In genomic region chr7:158680754-158681153, GRCh38 we compare ENCODE assay signal across 1 cellular context.
TF ChIP-seq lines count a peak whose summit lies in the region.

No MANE protein-coding gene starts in this region.

TF ChIP-seq in HEK293, 187 proteins besides CTCF, POLR2A, EP300 and RAD21:
- TF ChIP-seq ZNF639 (tag by site-specific recombination; IDR thresholded peaks at IDR 0.05) (no peak), PRDM1 (tag by site-specific recombination; IDR thresholded peaks at IDR 0.05) (peak; percentile 34; the same call in 1 of the 2 replicates), PRDM6 (tag by site-specific recombination; IDR thresholded peaks at IDR 0.05) (0 out of 2 replicates have a peak, but pooled peaks have one; percentile 8)
TF ChIP-seq in HEK293: peak in this region for 2.
